Comparison of ENCODE assay signal across 18 cellular contexts in the genomic region with DNA sequence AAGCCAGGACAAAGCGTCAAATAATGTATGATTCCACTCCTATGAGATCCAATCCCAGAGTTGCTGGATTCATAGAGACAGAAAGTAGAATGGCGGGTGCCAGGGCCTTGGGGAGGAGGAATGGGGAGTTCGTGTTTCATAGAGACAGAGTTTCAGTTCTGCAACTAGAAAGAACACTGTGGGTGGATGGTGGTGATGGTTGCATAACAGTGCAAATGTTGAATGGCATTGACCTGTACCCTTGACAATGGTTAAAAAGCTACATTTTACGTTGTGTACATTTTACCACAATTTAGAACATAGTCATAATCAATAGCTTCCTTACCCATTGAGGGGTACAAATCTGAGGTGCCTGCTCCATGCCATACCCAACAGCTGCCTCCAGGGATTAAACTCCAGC. TPM values are rescaled to one million over a fixed set of nuclear protein-coding genes. Genes with fewer than 3 reads are reported as not detected.
"Had no signal": no experiment of that assay in that cellular context is flagged by ENCODE, and none has a peak within 500 bp of the region (broad histone marks: within the 10 kb centered on the region; RNA-seq: fewer than 3 reads in every experiment).

No MANE protein-coding gene starts in this region.

- H3K36me3 ChIP-seq: esophagus muscularis mucosa, left ventricle myocardium inferior, tibial artery had no signal

- H3K27me3 ChIP-seq: tibial artery had no signal

- DNase-seq: activated CD4-positive, alpha-beta T cell treated with anti-CD3 and anti-CD28 coated beads, Interleukin-2, amount 10 ng/mL, durations not matched to agents 7 days and 5 days; activated CD4-positive, CD25-positive, alpha-beta regulatory T cell; activated CD8-positive, alpha-beta memory T cell treated with anti-CD3 and anti-CD28 coated beads for 24 hours; activated gamma-delta T cell treated with Interleukin-2 at 50 U/mL for 16 hours; amniotic stem cell; caudate nucleus; left ventricle myocardium inferior; mesenchymal stem cell; natural killer cell; posterior cingulate gyrus; retina; stimulated activated CD4-positive, alpha-beta T cell treated with anti-CD3 and anti-CD28 coated beads, Interleukin-2, amount 100 ng/mL, for 48 hours; tibial artery had no signal

- H3K27ac ChIP-seq: esophagus muscularis mucosa, left ventricle myocardium inferior, tibial artery had no signal

- H3K4me3 ChIP-seq: esophagus muscularis mucosa, left ventricle myocardium inferior, tibial artery had no signal

- FAIRE-seq: colon, keratinocyte had no signal

- H3K4me1 ChIP-seq: esophagus muscularis mucosa, left ventricle myocardium inferior, tibial artery had no signal

- ATAC-seq: natural killer cell; stimulated activated memory B cell treated with anti-CD40 and anti-IgM and Interleukin-4, amounts not matched to agents 10 μg/mL and 1 μg/mL and 100 μg/mL, for 72 hours had no signal

RNA-seq across cellular contexts. Expression of gene MBD3L2B, which starts 33.4 kb away (rescaled TPM):
- total RNA-seq: activated CD4-positive, alpha-beta T cell treated with anti-CD3 and anti-CD28 coated beads, Interleukin-2, amount 10 ng/mL, durations not matched to agents 7 days and 5 days; esophagus muscularis mucosa; left ventricle myocardium inferior; natural killer cell; skeletal muscle tissue had no signal
- polyA plus RNA-seq: keratinocyte had no signal

RNA-seq across cellular contexts. Expression of gene MBD3L5, which starts 42.5 kb away (rescaled TPM):
- total RNA-seq: activated CD4-positive, alpha-beta T cell treated with anti-CD3 and anti-CD28 coated beads, Interleukin-2, amount 10 ng/mL, durations not matched to agents 7 days and 5 days; esophagus muscularis mucosa; left ventricle myocardium inferior; natural killer cell; skeletal muscle tissue had no signal
- polyA plus RNA-seq: keratinocyte had no signal

RNA-seq across cellular contexts. Expression of gene MBD3L4, which starts 52.1 kb away (rescaled TPM):
- total RNA-seq: activated CD4-positive, alpha-beta T cell treated with anti-CD3 and anti-CD28 coated beads, Interleukin-2, amount 10 ng/mL, durations not matched to agents 7 days and 5 days; esophagus muscularis mucosa; left ventricle myocardium inferior; natural killer cell; skeletal muscle tissue had no signal
- polyA plus RNA-seq: keratinocyte had no signal
